In genomic region chr5:121797677-121798518, GRCh38 we compare ENCODE assay signal across 1 cellular context.
TF ChIP-seq lines count a peak whose summit lies in the region.

No MANE protein-coding gene starts in this region.

TF ChIP-seq in GM23338, 12 proteins besides CTCF, POLR2A, EP300 and RAD21 (continued from another document):
- TF ChIP-seq CREB1 (CRISPR knock-in tag; IDR thresholded peaks at IDR 0.05; ENCODE audit: low read depth): no peak
- TF ChIP-seq, protein P1, sequence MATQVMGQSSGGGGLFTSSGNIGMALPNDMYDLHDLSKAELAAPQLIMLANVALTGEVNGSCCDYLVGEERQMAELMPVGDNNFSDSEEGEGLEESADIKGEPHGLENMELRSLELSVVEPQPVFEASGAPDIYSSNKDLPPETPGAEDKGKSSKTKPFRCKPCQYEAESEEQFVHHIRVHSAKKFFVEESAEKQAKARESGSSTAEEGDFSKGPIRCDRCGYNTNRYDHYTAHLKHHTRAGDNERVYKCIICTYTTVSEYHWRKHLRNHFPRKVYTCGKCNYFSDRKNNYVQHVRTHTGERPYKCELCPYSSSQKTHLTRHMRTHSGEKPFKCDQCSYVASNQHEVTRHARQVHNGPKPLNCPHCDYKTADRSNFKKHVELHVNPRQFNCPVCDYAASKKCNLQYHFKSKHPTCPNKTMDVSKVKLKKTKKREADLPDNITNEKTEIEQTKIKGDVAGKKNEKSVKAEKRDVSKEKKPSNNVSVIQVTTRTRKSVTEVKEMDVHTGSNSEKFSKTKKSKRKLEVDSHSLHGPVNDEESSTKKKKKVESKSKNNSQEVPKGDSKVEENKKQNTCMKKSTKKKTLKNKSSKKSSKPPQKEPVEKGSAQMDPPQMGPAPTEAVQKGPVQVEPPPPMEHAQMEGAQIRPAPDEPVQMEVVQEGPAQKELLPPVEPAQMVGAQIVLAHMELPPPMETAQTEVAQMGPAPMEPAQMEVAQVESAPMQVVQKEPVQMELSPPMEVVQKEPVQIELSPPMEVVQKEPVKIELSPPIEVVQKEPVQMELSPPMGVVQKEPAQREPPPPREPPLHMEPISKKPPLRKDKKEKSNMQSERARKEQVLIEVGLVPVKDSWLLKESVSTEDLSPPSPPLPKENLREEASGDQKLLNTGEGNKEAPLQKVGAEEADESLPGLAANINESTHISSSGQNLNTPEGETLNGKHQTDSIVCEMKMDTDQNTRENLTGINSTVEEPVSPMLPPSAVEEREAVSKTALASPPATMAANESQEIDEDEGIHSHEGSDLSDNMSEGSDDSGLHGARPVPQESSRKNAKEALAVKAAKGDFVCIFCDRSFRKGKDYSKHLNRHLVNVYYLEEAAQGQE (IDR thresholded peaks at IDR 0.05; ENCODE audit: unreplicated experiment): no peak
- TF ChIP-seq, protein P2, sequence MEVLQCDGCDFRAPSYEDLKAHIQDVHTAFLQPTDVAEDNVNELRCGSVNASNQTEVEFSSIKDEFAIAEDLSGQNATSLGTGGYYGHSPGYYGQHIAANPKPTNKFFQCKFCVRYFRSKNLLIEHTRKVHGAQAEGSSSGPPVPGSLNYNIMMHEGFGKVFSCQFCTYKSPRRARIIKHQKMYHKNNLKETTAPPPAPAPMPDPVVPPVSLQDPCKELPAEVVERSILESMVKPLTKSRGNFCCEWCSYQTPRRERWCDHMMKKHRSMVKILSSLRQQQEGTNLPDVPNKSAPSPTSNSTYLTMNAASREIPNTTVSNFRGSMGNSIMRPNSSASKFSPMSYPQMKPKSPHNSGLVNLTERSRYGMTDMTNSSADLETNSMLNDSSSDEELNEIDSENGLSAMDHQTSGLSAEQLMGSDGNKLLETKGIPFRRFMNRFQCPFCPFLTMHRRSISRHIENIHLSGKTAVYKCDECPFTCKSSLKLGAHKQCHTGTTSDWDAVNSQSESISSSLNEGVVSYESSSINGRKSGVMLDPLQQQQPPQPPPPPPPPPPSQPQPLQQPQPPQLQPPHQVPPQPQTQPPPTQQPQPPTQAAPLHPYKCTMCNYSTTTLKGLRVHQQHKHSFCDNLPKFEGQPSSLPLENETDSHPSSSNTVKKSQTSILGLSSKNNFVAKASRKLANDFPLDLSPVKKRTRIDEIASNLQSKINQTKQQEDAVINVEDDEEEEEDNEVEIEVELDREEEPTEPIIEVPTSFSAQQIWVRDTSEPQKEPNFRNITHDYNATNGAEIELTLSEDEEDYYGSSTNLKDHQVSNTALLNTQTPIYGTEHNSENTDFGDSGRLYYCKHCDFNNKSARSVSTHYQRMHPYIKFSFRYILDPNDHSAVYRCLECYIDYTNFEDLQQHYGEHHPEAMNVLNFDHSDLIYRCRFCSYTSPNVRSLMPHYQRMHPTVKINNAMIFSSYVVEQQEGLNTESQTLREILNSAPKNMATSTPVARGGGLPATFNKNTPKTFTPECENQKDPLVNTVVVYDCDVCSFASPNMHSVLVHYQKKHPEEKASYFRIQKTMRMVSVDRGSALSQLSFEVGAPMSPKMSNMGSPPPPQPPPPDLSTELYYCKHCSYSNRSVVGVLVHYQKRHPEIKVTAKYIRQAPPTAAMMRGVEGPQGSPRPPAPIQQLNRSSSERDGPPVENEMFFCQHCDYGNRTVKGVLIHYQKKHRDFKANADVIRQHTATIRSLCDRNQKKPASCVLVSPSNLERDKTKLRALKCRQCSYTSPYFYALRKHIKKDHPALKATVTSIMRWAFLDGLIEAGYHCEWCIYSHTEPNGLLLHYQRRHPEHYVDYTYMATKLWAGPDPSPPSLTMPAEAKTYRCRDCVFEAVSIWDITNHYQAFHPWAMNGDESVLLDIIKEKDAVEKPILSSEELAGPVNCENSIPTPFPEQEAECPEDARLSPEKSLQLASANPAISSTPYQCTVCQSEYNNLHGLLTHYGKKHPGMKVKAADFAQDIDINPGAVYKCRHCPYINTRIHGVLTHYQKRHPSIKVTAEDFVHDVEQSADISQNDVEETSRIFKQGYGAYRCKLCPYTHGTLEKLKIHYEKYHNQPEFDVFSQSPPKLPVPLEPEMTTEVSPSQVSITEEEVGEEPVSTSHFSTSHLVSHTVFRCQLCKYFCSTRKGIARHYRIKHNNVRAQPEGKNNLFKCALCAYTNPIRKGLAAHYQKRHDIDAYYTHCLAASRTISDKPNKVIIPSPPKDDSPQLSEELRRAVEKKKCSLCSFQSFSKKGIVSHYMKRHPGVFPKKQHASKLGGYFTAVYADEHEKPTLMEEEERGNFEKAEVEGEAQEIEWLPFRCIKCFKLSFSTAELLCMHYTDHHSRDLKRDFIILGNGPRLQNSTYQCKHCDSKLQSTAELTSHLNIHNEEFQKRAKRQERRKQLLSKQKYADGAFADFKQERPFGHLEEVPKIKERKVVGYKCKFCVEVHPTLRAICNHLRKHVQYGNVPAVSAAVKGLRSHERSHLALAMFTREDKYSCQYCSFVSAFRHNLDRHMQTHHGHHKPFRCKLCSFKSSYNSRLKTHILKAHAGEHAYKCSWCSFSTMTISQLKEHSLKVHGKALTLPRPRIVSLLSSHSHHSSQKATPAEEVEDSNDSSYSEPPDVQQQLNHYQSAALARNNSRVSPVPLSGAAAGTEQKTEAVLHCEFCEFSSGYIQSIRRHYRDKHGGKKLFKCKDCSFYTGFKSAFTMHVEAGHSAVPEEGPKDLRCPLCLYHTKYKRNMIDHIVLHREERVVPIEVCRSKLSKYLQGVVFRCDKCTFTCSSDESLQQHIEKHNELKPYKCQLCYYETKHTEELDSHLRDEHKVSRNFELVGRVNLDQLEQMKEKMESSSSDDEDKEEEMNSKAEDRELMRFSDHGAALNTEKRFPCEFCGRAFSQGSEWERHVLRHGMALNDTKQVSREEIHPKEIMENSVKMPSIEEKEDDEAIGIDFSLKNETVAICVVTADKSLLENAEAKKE (CRISPR knock-in tag; IDR thresholded peaks at IDR 0.05): no peak
- no peak for TF ChIP-seq ZNF114 (CRISPR knock-in tag; IDR thresholded peaks at IDR 0.05)
- TF ChIP-seq EZH2phosphoT487 (IDR thresholded peaks at IDR 0.05; ENCODE audit: unreplicated experiment): no peak
- no peak for TF ChIP-seq JUNB (IDR thresholded peaks at IDR 0.05; ENCODE audit: unreplicated experiment)
- no peak for TF ChIP-seq EZH2 (IDR thresholded peaks at IDR 0.05; ENCODE audit: low read depth, unreplicated experiment)
- TF ChIP-seq NANOG (IDR thresholded peaks at IDR 0.05; ENCODE audit: borderline replicate concordance): no peak
